Comparison of ENCODE assay signal across 8 cellular contexts in the genomic region with DNA sequence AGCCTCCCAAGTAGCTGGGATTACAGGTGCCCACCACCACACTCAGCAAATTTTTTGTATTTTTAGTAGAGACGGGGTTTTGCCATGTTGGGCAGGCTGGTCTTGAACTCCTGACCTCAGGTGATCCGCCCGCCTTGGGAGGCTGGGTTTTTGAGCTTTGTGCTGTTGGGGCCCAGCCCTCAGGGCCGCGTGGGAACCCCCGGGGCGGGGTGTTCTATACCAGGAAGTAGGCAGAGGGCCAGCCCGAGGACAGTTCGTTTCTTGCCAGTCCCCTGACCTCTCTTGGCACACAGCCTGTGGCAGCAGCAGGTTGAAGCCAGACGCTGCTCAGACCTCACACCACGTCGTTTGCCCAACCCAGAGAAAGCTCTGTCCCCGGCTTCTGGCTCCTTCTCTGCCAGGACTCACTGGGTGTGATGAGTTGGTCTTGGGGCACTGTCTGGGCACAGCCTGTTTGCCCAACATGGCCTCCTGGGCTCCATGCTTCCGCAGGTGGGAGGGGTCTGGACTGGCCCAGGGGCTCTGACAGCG. TPM values are rescaled to one million over a fixed set of nuclear protein-coding genes. Genes with fewer than 3 reads are reported as not detected.
DNase-seq lines count a peak whose midpoint lies in the region; ATAC-seq and TF ChIP-seq lines count a peak whose summit lies in the region.

No MANE protein-coding gene starts in this region.

- ATAC-seq in Panc1, result peak; percentile 18
- peak; percentile 83 to 90 (median 85) for ATAC-seq in heart left ventricle
- ATAC-seq in HG03354 (IDR thresholded peaks at IDR 0.05; ENCODE audit: poor library complexity, severe bottlenecking, unreplicated experiment), result no peak

- no peak overlapping the region for H2AFZ ChIP-seq in osteoblast (ENCODE audit: low read length)

- H3K27me3 ChIP-seq in Panc1 (ENCODE audit: control insufficient read depth, insufficient read depth, low read length), result no peaks in the 10 kb centered on the region
- no peaks in the 10 kb centered on the region for H3K27me3 ChIP-seq in heart left ventricle
- no peaks in the 10 kb centered on the region for H3K27me3 ChIP-seq in osteoblast (ENCODE audit: insufficient read depth, low read length)

- H3K27ac Mint-ChIP-seq in activated T-helper 2 cell treated with anti-CD3 and anti-CD28 coated beads, Interferon-gamma antibody, Interleukin-2, Interleukin-4, amounts not matched to agents 10 μg/mL and 5 μg/mL and 100 μg/mL, durations not matched to agents 14 hours and 24 hours and 36 hours, result no peak overlapping the region

- H3K9me3 ChIP-seq in Panc1 (ENCODE audit: control insufficient read depth, insufficient read depth, low read depth, low read length) (no peaks in the 10 kb centered on the region), heart left ventricle (no peaks in the 10 kb centered on the region), osteoblast (ENCODE audit: low read depth, low read length) (no peaks in the 10 kb centered on the region)

- H3K4me3 ChIP-seq in Panc1 (ENCODE audit: low read depth in 2 of 2, low read length in 2 of 2), result no peak overlapping the region; a peak in 1 of 4 replicates
- no peak overlapping the region for H3K4me3 ChIP-seq in heart left ventricle
- H3K4me3 ChIP-seq in osteoblast (ENCODE audit: insufficient read depth, low read length), result no peak overlapping the region

- intact Hi-C loops in Panc1 (cut with micrococcal nuclease; ENCODE audit: unreplicated experiment) (no loop called here), heart left ventricle (cut with DNase I) (loop anchor here in 1 of 10 donors (5.0 kb wide), 1 partner anchor 46 kb away; no protein-coding TSS in a partner anchor)
- intact Hi-C loops in activated T-helper 2 cell treated with anti-CD3 and anti-CD28 coated beads, Interferon-gamma antibody, Interleukin-2, Interleukin-4, amounts not matched to agents 10 μg/mL and 5 μg/mL and 100 μg/mL, durations not matched to agents 14 hours and 24 hours and 36 hours (cut with micrococcal nuclease), result no loop called here

- no peaks in the 10 kb centered on the region for H3K9me3 Mint-ChIP-seq in activated T-helper 2 cell treated with anti-CD3 and anti-CD28 coated beads, Interferon-gamma antibody, Interleukin-2, Interleukin-4, amounts not matched to agents 10 μg/mL and 5 μg/mL and 100 μg/mL, durations not matched to agents 14 hours and 24 hours and 36 hours

- H3K27ac ChIP-seq in Panc1 (ENCODE audit: low read length) (peak overlapping the region; percentile 91), heart left ventricle (peak overlapping the region; percentile 67 to 82 (median 78)), osteoblast (ENCODE audit: low read depth, low read length) (no peak overlapping the region)

- TF ChIP-seq CTCF in Panc1 (IDR thresholded peaks at IDR 0.05), result no peak
- no peak for TF ChIP-seq CTCF in heart left ventricle (IDR thresholded peaks at IDR 0.05)
- TF ChIP-seq CTCF in osteoblast (IDR thresholded peaks at IDR 0.05; ENCODE audit: extremely low read depth, low read depth, low read length), result no peak

- no peaks in the 10 kb centered on the region for H3K79me2 ChIP-seq in osteoblast (ENCODE audit: insufficient read depth, low read length)

- no peaks in the 10 kb centered on the region for H4K20me1 ChIP-seq in osteoblast (ENCODE audit: insufficient read depth, low read length)

- in situ Hi-C loops in Panc1 (cut with HindIII; ENCODE audit: low pct_unique_long_range_greater_than_20kb, low sequenced_read_pairs), result no loop called here

- 26 to 39% (median 27%) methylated on average over 14 to 15 of the region's 15 CpGs for WGBS in heart left ventricle, 4 donors

- no peak for TF ChIP-seq POLR2A in heart left ventricle (IDR thresholded peaks at IDR 0.05)

- H3K36me3 ChIP-seq in Panc1 (ENCODE audit: control insufficient read depth, insufficient read depth, low read length) (no peaks in the 10 kb centered on the region), heart left ventricle (no peaks in the 10 kb centered on the region), osteoblast (ENCODE audit: insufficient read depth, low read length) (no peaks in the 10 kb centered on the region)

- CTCF ChIA-PET in Panc1 (lab: Charles Lee), result no interaction called here

- no peaks in the 10 kb centered on the region for H3K27me3 Mint-ChIP-seq in activated T-helper 2 cell treated with anti-CD3 and anti-CD28 coated beads, Interferon-gamma antibody, Interleukin-2, Interleukin-4, amounts not matched to agents 10 μg/mL and 5 μg/mL and 100 μg/mL, durations not matched to agents 14 hours and 24 hours and 36 hours (ENCODE audit: low read depth)

- H3K36me3 Mint-ChIP-seq in activated T-helper 2 cell treated with anti-CD3 and anti-CD28 coated beads, Interferon-gamma antibody, Interleukin-2, Interleukin-4, amounts not matched to agents 10 μg/mL and 5 μg/mL and 100 μg/mL, durations not matched to agents 14 hours and 24 hours and 36 hours (ENCODE audit: low read depth), result no peaks in the 10 kb centered on the region

- POLR2A ChIA-PET in Panc1 (lab: Charles Lee), result interaction anchor here (0.6 kb wide), 1 partner anchor 88 kb away, joined by 3 read pairs; no protein-coding TSS in a partner anchor

- BruUV-seq in Panc1 (replicated peaks; lab: Mats Ljungman, UMichigan), result no TSS peak

- no peak overlapping the region for H3K4me3 Mint-ChIP-seq in activated T-helper 2 cell treated with anti-CD3 and anti-CD28 coated beads, Interferon-gamma antibody, Interleukin-2, Interleukin-4, amounts not matched to agents 10 μg/mL and 5 μg/mL and 100 μg/mL, durations not matched to agents 14 hours and 24 hours and 36 hours (ENCODE audit: low read depth)

- peaks cover 9% of the 10 kb centered on the region for H3K4me1 Mint-ChIP-seq in activated T-helper 2 cell treated with anti-CD3 and anti-CD28 coated beads, Interferon-gamma antibody, Interleukin-2, Interleukin-4, amounts not matched to agents 10 μg/mL and 5 μg/mL and 100 μg/mL, durations not matched to agents 14 hours and 24 hours and 36 hours (ENCODE audit: low read depth)

- H3K4me2 ChIP-seq in osteoblast (ENCODE audit: insufficient read depth, low read length), result no peak overlapping the region

- DNase-seq in DMS53 treated with DMSO at 0.1 percent for 48 hours (lab: John Stamatoyannopoulos, UW; ENCODE audit: unreplicated experiment) (peak; percentile 26), Panc1 (ENCODE audit: low read depth, low spot score) (no peak), heart left ventricle (peak; percentile 85 to 95 (median 87)), renal cortical epithelial cell (ENCODE audit: low read depth) (peak; percentile 87), HCEC 1CT (no peak), osteoblast (ENCODE audit: insufficient read length, low spot score, missing footprints) (no peak)
- DNase-seq in activated T-helper 2 cell treated with anti-CD3 and anti-CD28 coated beads, Interferon-gamma antibody, Interleukin-2, Interleukin-4, amounts not matched to agents 10 μg/mL and 5 μg/mL and 100 μg/mL, durations not matched to agents 14 hours and 24 hours and 36 hours (ENCODE audit: low spot score), result no peak

- H3K4me1 ChIP-seq in Panc1 (ENCODE audit: control insufficient read depth, insufficient read depth, low read length) (peaks cover 62% of the 10 kb centered on the region), heart left ventricle (peaks cover 0 to 42% (median 20%) of the 10 kb centered on the region in 12 donors), osteoblast (ENCODE audit: insufficient read depth, low read length) (no peaks in the 10 kb centered on the region)

RNA-seq across cellular contexts. Expression of a gene that starts 24.9 kb away (rescaled TPM):
- total RNA-seq in Panc1 (2021; ENCODE audit: unreplicated experiment), result 136 TPM
- 60.6 TPM for polyA plus RNA-seq in Panc1 (2012; ENCODE audit: insufficient read length)
- 10 to 100 TPM in 3 of 9 donors, 1 to 10 TPM in 6; 6.1 to 15.0 (median 8.2) TPM for total RNA-seq in heart left ventricle
- polyA plus RNA-seq in heart left ventricle, result 10 to 100 TPM; 15.9 to 22.9 TPM
- total RNA-seq in renal cortical epithelial cell, result 6.6 and 23.6 TPM in 2 replicates
- total RNA-seq in activated T-helper 2 cell treated with anti-CD3 and anti-CD28 coated beads, Interferon-gamma antibody, Interleukin-2, Interleukin-4, amounts not matched to agents 10 μg/mL and 5 μg/mL and 100 μg/mL, durations not matched to agents 14 hours and 24 hours and 36 hours, result 16.9 and 20.4 TPM in 2 replicates
- 26.5 and 29.0 TPM in 2 replicates for total RNA-seq in osteoblast

Comparison
In these comparisons a context has a peak if more than half of its experiments do, and no peak if none do; other contexts are left out.
1. DNase-seq: peak in DMS53 treated with DMSO at 0.1 percent for 48 hours (single experiment), heart left ventricle (5 of 5) and renal cortical epithelial cell (single experiment); none in Panc1 (single experiment), HCEC 1CT (single experiment), activated T-helper 2 cell treated with anti-CD3 and anti-CD28 coated beads, Interferon-gamma antibody, Interleukin-2, Interleukin-4, amounts not matched to agents 10 μg/mL and 5 μg/mL and 100 μg/mL, durations not matched to agents 14 hours and 24 hours and 36 hours (single experiment) and osteoblast (single experiment).